1 cellular context compared by ENCODE assay signal in the genomic region with DNA sequence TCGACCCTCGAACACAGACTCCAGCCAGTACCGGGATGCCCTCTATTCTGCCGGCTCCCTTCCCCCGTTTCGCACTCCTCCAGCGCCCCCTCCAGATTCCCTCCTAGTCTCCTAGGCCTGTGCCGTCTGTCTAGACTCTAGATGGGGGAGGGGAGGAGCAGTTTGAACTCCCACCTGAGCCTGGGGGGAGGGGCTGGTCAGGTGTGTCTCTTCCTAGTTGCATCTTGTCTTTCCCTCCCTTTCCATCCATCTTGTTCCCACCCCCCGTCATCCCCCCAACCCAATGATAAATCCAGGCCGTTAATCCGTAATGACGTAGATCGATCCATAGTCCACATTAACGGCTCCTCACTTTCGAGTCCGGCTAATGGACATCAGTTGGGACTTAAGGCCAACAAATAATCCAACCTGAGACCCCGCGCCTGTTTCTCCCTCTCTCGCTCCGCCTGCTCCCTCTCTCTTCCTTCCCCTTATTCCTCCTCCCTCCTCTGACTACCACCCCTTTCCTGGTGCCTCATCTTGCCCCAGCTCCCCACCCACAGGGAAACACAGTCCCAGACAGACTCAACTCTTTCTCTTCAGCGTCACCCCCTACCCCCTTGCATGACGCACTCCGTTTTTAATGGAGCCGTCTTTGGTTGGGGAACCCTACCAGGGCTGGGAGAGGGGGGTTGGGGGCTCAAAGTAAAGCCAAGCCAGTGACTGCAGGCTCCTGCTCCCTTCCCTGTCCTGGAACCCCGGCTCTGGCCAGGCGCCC.
TF ChIP-seq lines count a peak whose summit lies in the region.

No MANE protein-coding gene starts in this region.

TF ChIP-seq in H1, 55 proteins besides CTCF, POLR2A, EP300 and RAD21:
- TF ChIP-seq EZH2 (IDR thresholded peaks at IDR 0.05; ENCODE audit: low read depth, low read length, severe bottlenecking) = peak; percentile 40
- TF ChIP-seq, protein P1, sequence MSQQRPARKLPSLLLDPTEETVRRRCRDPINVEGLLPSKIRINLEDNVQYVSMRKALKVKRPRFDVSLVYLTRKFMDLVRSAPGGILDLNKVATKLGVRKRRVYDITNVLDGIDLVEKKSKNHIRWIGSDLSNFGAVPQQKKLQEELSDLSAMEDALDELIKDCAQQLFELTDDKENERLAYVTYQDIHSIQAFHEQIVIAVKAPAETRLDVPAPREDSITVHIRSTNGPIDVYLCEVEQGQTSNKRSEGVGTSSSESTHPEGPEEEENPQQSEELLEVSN (IDR thresholded peaks at IDR 0.05) = peak; percentile 21; the same call in 1 of the 2 replicates
- no peak for TF ChIP-seq KDM5A (IDR thresholded peaks at IDR 0.05; ENCODE audit: low read length)
